13 cellular contexts compared by ENCODE assay signal in the genomic region with DNA sequence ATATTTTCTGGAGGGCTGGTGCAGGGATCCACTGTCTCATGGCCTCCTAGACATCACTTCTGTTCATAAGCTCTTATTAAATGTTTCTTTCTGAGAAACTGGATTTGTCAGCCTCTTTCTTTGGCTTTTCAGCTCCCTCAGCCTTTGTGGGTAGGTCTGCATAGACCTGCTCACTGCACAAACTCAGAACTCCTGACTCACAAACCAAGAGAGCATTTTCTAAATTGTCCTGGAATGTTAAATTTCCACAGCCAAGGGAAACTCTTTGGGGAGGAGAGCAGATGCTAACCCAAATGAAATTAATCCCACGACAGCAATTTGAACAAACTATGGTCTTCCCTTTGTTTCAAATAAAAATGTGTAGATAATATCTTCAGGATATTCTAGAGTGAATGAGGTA. TPM values are rescaled to one million over a fixed set of nuclear protein-coding genes. Genes with fewer than 3 reads are reported as not detected.
DNase-seq lines count a peak whose midpoint lies in the region; ATAC-seq and TF ChIP-seq lines count a peak whose summit lies in the region.
"Had no signal": no experiment of that assay in that cellular context is flagged by ENCODE, and none has a peak within 500 bp of the region (broad histone marks: within the 10 kb centered on the region; RNA-seq: fewer than 3 reads in every experiment).

No MANE protein-coding gene starts in this region.

- H3K9ac ChIP-seq in subcutaneous abdominal adipose tissue (ENCODE audit: low read length in 5 of 5), result no peak overlapping the region

- POLR2A ChIA-PET in HEK293T (lab: Yijun Ruan, JAX), result interaction anchor here (0.5 to 0.6 kb wide), 2 partner anchors 25 to 49 kb away, joined by 4 read pairs; no protein-coding TSS in a partner anchor

- no peak overlapping the region for H3K4me3 ChIP-seq in subcutaneous abdominal adipose tissue (ENCODE audit: low read depth in 1 of 5, low read length in 5 of 5)

- peak overlapping the region; percentile 90 for H3K27ac Mint-ChIP-seq in activated CD8-positive, alpha-beta memory T cell treated with anti-CD3 and anti-CD28 coated beads, Interleukin-2, amount 10 ng/mL, durations not matched to agents 7 days and 5 days
- H3K27ac Mint-ChIP-seq in activated T-helper 17 cell treated with anti-CD3 and anti-CD28 coated beads, Interleukin-2, amount 50 U/mL, for 72 hours, result peak overlapping the region; percentile 85

- H3K27me3 Mint-ChIP-seq in activated CD8-positive, alpha-beta memory T cell treated with anti-CD3 and anti-CD28 coated beads, Interleukin-2, amount 10 ng/mL, durations not matched to agents 7 days and 5 days, result no peaks in the 10 kb centered on the region
- no peaks in the 10 kb centered on the region for H3K27me3 Mint-ChIP-seq in activated T-helper 17 cell treated with anti-CD3 and anti-CD28 coated beads, Interleukin-2, amount 50 U/mL, for 72 hours

- H3K9me3 ChIP-seq in subcutaneous abdominal adipose tissue (ENCODE audit: control insufficient read depth in 5 of 5, low read length in 5 of 5), result no peaks in the 10 kb centered on the region

- no peaks in the 10 kb centered on the region for H3K9me3 Mint-ChIP-seq in activated CD8-positive, alpha-beta memory T cell treated with anti-CD3 and anti-CD28 coated beads, Interleukin-2, amount 10 ng/mL, durations not matched to agents 7 days and 5 days (ENCODE audit: low read depth)
- no peaks in the 10 kb centered on the region for H3K9me3 Mint-ChIP-seq in activated T-helper 17 cell treated with anti-CD3 and anti-CD28 coated beads, Interleukin-2, amount 50 U/mL, for 72 hours

- peaks cover 61% of the 10 kb centered on the region for H3K4me1 Mint-ChIP-seq in activated CD8-positive, alpha-beta memory T cell treated with anti-CD3 and anti-CD28 coated beads, Interleukin-2, amount 10 ng/mL, durations not matched to agents 7 days and 5 days
- peaks cover 39% of the 10 kb centered on the region for H3K4me1 Mint-ChIP-seq in activated T-helper 17 cell treated with anti-CD3 and anti-CD28 coated beads, Interleukin-2, amount 50 U/mL, for 72 hours

- peak overlapping the region; percentile 64 for H3K27ac ChIP-seq in subcutaneous abdominal adipose tissue (ENCODE audit: low read depth, low read length)

- H3K36me3 Mint-ChIP-seq in activated CD8-positive, alpha-beta memory T cell treated with anti-CD3 and anti-CD28 coated beads, Interleukin-2, amount 10 ng/mL, durations not matched to agents 7 days and 5 days, result peaks cover 20% of the 10 kb centered on the region
- peaks cover 74% of the 10 kb centered on the region for H3K36me3 Mint-ChIP-seq in activated T-helper 17 cell treated with anti-CD3 and anti-CD28 coated beads, Interleukin-2, amount 50 U/mL, for 72 hours (ENCODE audit: low read depth)

- H3K4me3 Mint-ChIP-seq in activated CD8-positive, alpha-beta memory T cell treated with anti-CD3 and anti-CD28 coated beads, Interleukin-2, amount 10 ng/mL, durations not matched to agents 7 days and 5 days, result peak overlapping the region; percentile 26
- H3K4me3 Mint-ChIP-seq in activated T-helper 17 cell treated with anti-CD3 and anti-CD28 coated beads, Interleukin-2, amount 50 U/mL, for 72 hours, result peak overlapping the region; percentile 78

- no peak for DNase-seq in activated CD8-positive, alpha-beta memory T cell treated with anti-CD3 and anti-CD28 coated beads, Interleukin-2, amount 10 ng/mL, durations not matched to agents 7 days and 5 days
- no peak for DNase-seq in activated CD8-positive, alpha-beta memory T cell treated with anti-CD3 and anti-CD28 coated beads, Interleukin-2, amount 50 U/mL, for 4 hours
- peak; percentile 82 for DNase-seq in fibroblast of peridontal ligament (ENCODE audit: extremely low read depth)
- no peak for DNase-seq in HEK293T (ENCODE audit: extremely low spot score)
- DNase-seq in NCI-H2196 (lab: John Stamatoyannopoulos, UW; ENCODE audit: unreplicated experiment), result no peak
- DNase-seq: glutamatergic neuron, GOT3, Karpas-422, NCI-H345, posterior cingulate gyrus had no signal

- no peaks in the 10 kb centered on the region for H3K27me3 ChIP-seq in subcutaneous abdominal adipose tissue (ENCODE audit: control insufficient read depth in 5 of 5, insufficient read depth in 4 of 5, low read length in 5 of 5)

- H3K36me3 ChIP-seq in subcutaneous abdominal adipose tissue (ENCODE audit: control insufficient read depth in 5 of 5, insufficient read depth in 5 of 5, low read length in 5 of 5), result peaks cover 7 to 53% (median 26%) of the 10 kb centered on the region in 5 donors

- CTCF ChIA-PET in activated CD8-positive, alpha-beta memory T cell treated with anti-CD3 and anti-CD28 coated beads, Interleukin-2, amount 10 ng/mL, durations not matched to agents 7 days and 5 days (lab: Charles Lee), result interaction anchor here (0.8 to 4.1 kb wide), 5 partner anchors 11 to 128 kb away, joined by 3 to 26 read pairs (median 4); a partner anchor contains a TSS
- CTCF ChIA-PET in HEK293T (lab: Yijun Ruan, JAX), result interaction anchor here (0.6 kb wide), 1 partner anchor 16 kb away, joined by 5 read pairs; no protein-coding TSS in a partner anchor

- no peak for ATAC-seq in activated CD8-positive, alpha-beta memory T cell treated with anti-CD3 and anti-CD28 coated beads, Interleukin-2, amount 10 ng/mL, durations not matched to agents 7 days and 5 days
- peak; percentile 40 for ATAC-seq in activated T-helper 17 cell treated with anti-CD3 and anti-CD28 coated beads, Interleukin-2, amount 50 U/mL, for 72 hours (replicated peaks)
- ATAC-seq in HG02884 (IDR thresholded peaks at IDR 0.05; ENCODE audit: unreplicated experiment), result no peak

- peaks cover 8 to 60% (median 43%) of the 10 kb centered on the region in 5 donors for H3K4me1 ChIP-seq in subcutaneous abdominal adipose tissue (ENCODE audit: control insufficient read depth in 5 of 5, insufficient read depth in 5 of 5, low read length in 5 of 5)

TF ChIP-seq in HEK293T, 16 proteins besides CTCF, POLR2A, EP300 and RAD21:
- TF ChIP-seq FOXM1 (IDR thresholded peaks at IDR 0.05; ENCODE audit: borderline replicate concordance), result no peak
- no peak for TF ChIP-seq CTBP1 (IDR thresholded peaks at IDR 0.05; ENCODE audit: borderline replicate concordance)
- no peak for TF ChIP-seq L3MBTL2 (conservative IDR thresholded peaks at IDR 0.05)
- no peak for TF ChIP-seq SP1 (IDR thresholded peaks at IDR 0.05)
- TF ChIP-seq TARDBP (IDR thresholded peaks at IDR 0.05), result no peak

RNA-seq across cellular contexts. Expression of a gene that starts 19.5 kb away (rescaled TPM):
- 10 to 100 TPM; 55.0 to 56.3 TPM for total RNA-seq in activated CD8-positive, alpha-beta memory T cell treated with anti-CD3 and anti-CD28 coated beads, Interleukin-2, amount 10 ng/mL, durations not matched to agents 7 days and 5 days
- 10 to 100 TPM; 72.0 to 77.6 TPM for total RNA-seq in activated T-helper 17 cell treated with anti-CD3 and anti-CD28 coated beads, Interleukin-2, amount 50 U/mL, for 72 hours
